Comparison of ENCODE assay signal across 2 cellular contexts in the genomic region with DNA sequence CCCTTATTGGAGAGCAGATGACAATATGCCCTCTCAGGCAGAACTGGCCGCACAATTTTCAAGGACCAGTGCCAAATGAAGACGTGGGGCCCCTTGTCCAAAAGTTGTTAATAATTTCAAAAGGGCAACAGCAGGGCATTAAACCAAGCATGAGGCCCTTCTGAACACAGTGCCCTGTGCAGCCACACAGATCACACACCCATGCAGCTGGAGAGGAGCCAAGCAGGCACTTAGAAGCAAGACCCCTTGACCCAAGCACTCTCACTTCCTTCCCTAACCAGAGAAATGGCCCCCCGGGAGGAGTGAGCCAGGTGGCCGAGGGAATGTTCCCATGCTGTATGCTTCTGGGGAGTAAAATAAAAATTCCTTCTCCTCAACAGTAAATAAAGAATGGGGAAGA.
TF ChIP-seq lines count a peak whose summit lies in the region.

No MANE protein-coding gene starts in this region.

TF ChIP-seq in SK-N-SH, 30 proteins besides CTCF, POLR2A, EP300 and RAD21 (continued from another document):
- TF ChIP-seq, protein P1, sequence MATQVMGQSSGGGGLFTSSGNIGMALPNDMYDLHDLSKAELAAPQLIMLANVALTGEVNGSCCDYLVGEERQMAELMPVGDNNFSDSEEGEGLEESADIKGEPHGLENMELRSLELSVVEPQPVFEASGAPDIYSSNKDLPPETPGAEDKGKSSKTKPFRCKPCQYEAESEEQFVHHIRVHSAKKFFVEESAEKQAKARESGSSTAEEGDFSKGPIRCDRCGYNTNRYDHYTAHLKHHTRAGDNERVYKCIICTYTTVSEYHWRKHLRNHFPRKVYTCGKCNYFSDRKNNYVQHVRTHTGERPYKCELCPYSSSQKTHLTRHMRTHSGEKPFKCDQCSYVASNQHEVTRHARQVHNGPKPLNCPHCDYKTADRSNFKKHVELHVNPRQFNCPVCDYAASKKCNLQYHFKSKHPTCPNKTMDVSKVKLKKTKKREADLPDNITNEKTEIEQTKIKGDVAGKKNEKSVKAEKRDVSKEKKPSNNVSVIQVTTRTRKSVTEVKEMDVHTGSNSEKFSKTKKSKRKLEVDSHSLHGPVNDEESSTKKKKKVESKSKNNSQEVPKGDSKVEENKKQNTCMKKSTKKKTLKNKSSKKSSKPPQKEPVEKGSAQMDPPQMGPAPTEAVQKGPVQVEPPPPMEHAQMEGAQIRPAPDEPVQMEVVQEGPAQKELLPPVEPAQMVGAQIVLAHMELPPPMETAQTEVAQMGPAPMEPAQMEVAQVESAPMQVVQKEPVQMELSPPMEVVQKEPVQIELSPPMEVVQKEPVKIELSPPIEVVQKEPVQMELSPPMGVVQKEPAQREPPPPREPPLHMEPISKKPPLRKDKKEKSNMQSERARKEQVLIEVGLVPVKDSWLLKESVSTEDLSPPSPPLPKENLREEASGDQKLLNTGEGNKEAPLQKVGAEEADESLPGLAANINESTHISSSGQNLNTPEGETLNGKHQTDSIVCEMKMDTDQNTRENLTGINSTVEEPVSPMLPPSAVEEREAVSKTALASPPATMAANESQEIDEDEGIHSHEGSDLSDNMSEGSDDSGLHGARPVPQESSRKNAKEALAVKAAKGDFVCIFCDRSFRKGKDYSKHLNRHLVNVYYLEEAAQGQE (IDR thresholded peaks at IDR 0.05; ENCODE audit: low read depth, low read length): no peak
- TF ChIP-seq MEF2A (IDR thresholded peaks at IDR 0.05; ENCODE audit: borderline replicate concordance, low read depth): no peak
- TF ChIP-seq EZH2phosphoT487 (IDR thresholded peaks at IDR 0.05; ENCODE audit: borderline replicate concordance, low read depth): no peak
- no peak for TF ChIP-seq NRF1 (IDR thresholded peaks at IDR 0.05; ENCODE audit: low read depth, low read length)
- TF ChIP-seq RCOR1 (IDR thresholded peaks at IDR 0.05; ENCODE audit: low read length): no peak
- no peak for TF ChIP-seq TAF1 (IDR thresholded peaks at IDR 0.05; ENCODE audit: borderline replicate concordance, low read depth, low read length)

TF ChIP-seq in SK-N-SH treated with all-trans-retinoic acid at 6 μM for 48 hours, 23 proteins besides CTCF, POLR2A, EP300 and RAD21 (continued from another document):
- TF ChIP-seq, protein P2, sequence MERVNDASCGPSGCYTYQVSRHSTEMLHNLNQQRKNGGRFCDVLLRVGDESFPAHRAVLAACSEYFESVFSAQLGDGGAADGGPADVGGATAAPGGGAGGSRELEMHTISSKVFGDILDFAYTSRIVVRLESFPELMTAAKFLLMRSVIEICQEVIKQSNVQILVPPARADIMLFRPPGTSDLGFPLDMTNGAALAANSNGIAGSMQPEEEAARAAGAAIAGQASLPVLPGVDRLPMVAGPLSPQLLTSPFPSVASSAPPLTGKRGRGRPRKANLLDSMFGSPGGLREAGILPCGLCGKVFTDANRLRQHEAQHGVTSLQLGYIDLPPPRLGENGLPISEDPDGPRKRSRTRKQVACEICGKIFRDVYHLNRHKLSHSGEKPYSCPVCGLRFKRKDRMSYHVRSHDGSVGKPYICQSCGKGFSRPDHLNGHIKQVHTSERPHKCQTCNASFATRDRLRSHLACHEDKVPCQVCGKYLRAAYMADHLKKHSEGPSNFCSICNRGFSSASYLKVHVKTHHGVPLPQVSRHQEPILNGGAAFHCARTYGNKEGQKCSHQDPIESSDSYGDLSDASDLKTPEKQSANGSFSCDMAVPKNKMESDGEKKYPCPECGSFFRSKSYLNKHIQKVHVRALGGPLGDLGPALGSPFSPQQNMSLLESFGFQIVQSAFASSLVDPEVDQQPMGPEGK (CRISPR knock-in tag; IDR thresholded peaks at IDR 0.05; ENCODE audit: borderline replicate concordance): no peak
- TF ChIP-seq ESRRG (CRISPR knock-in tag; IDR thresholded peaks at IDR 0.05) (no peak), CSDC2 (CRISPR knock-in tag; IDR thresholded peaks at IDR 0.05) (no peak), GLIS3 (CRISPR knock-in tag; IDR thresholded peaks at IDR 0.05) (no peak), OSR1 (CRISPR knock-in tag; IDR thresholded peaks at IDR 0.05) (no peak), ZNF565 (CRISPR knock-in tag; conservative IDR thresholded peaks at IDR 0.05; ENCODE audit: low read depth) (no peak), RARB (CRISPR knock-in tag; IDR thresholded peaks at IDR 0.05) (no peak), ZNF8 (CRISPR knock-in tag; IDR thresholded peaks at IDR 0.05) (no peak), ZFP30 (CRISPR knock-in tag; IDR thresholded peaks at IDR 0.05) (no peak)
- TF ChIP-seq, protein P3, sequence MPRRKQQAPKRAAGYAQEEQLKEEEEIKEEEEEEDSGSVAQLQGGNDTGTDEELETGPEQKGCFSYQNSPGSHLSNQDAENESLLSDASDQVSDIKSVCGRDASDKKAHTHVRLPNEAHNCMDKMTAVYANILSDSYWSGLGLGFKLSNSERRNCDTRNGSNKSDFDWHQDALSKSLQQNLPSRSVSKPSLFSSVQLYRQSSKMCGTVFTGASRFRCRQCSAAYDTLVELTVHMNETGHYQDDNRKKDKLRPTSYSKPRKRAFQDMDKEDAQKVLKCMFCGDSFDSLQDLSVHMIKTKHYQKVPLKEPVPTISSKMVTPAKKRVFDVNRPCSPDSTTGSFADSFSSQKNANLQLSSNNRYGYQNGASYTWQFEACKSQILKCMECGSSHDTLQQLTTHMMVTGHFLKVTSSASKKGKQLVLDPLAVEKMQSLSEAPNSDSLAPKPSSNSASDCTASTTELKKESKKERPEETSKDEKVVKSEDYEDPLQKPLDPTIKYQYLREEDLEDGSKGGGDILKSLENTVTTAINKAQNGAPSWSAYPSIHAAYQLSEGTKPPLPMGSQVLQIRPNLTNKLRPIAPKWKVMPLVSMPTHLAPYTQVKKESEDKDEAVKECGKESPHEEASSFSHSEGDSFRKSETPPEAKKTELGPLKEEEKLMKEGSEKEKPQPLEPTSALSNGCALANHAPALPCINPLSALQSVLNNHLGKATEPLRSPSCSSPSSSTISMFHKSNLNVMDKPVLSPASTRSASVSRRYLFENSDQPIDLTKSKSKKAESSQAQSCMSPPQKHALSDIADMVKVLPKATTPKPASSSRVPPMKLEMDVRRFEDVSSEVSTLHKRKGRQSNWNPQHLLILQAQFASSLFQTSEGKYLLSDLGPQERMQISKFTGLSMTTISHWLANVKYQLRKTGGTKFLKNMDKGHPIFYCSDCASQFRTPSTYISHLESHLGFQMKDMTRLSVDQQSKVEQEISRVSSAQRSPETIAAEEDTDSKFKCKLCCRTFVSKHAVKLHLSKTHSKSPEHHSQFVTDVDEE (CRISPR knock-in tag; IDR thresholded peaks at IDR 0.05): no peak
- TF ChIP-seq, protein P4, sequence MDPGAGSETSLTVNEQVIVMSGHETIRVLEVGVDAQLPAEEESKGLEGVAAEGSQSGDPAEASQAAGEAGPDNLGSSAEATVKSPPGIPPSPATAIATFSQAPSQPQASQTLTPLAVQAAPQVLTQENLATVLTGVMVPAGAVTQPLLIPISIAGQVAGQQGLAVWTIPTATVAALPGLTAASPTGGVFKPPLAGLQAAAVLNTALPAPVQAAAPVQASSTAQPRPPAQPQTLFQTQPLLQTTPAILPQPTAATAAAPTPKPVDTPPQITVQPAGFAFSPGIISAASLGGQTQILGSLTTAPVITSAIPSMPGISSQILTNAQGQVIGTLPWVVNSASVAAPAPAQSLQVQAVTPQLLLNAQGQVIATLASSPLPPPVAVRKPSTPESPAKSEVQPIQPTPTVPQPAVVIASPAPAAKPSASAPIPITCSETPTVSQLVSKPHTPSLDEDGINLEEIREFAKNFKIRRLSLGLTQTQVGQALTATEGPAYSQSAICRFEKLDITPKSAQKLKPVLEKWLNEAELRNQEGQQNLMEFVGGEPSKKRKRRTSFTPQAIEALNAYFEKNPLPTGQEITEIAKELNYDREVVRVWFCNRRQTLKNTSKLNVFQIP (CRISPR knock-in tag; IDR thresholded peaks at IDR 0.05; ENCODE audit: borderline replicate concordance, low read depth): no peak
TF ChIP-seq in SK-N-SH treated with all-trans-retinoic acid at 6 μM for 48 hours: peak in this region for 0.
